In genomic region chr7:113289140-113289740, GRCh38 we compare ENCODE assay signal across 9 cellular contexts.
DNase-seq lines count a peak whose midpoint lies in the region; ATAC-seq, FAIRE-seq and TF ChIP-seq lines count a peak whose summit lies in the region.
"Had no signal": no experiment of that assay in that cellular context is flagged by ENCODE, and none has a peak within 500 bp of the region (broad histone marks: within the 10 kb centered on the region; RNA-seq: fewer than 3 reads in every experiment).

No MANE protein-coding gene starts in this region.

- H3K4me1 ChIP-seq in GM23338 (ENCODE audit: insufficient read depth) (no peaks in the 10 kb centered on the region), osteoblast (ENCODE audit: insufficient read depth, low read length) (peaks cover 5% of the 10 kb centered on the region)

- H3K27me3 Mint-ChIP-seq in GM23338 (ENCODE audit: insufficient read depth, low read depth, poor library complexity) = no peaks in the 10 kb centered on the region
- H3K27me3 Mint-ChIP-seq in activated T-helper 17 cell treated with anti-CD3 and anti-CD28 coated beads, Interleukin-2, amount 50 U/mL, for 72 hours = peaks cover 8% of the 10 kb centered on the region
- H3K27me3 Mint-ChIP-seq: B cell had no signal

- H3F3A ChIP-seq in GM23338 (replicated peaks; ENCODE audit: low read depth) = no peaks in the 10 kb centered on the region

- ATAC-seq in GM23338 = peak; percentile 92
- no peak for ATAC-seq in activated T-helper 17 cell treated with anti-CD3 and anti-CD28 coated beads, Interleukin-2, amount 50 U/mL, for 72 hours (replicated peaks)

- H3K9me3 Mint-ChIP-seq in GM23338 = no peaks in the 10 kb centered on the region; the same call in 2 of the 3 replicates
- H3K9me3 Mint-ChIP-seq in activated T-helper 17 cell treated with anti-CD3 and anti-CD28 coated beads, Interleukin-2, amount 50 U/mL, for 72 hours = no peaks in the 10 kb centered on the region

- DNase-seq in NCI-H1417 (lab: John Stamatoyannopoulos, UW) = peak in 2 of 3 experiments; percentile 8 to 53
- DNase-seq in NCI-H1417 treated with DMSO at 0.1 percent for 48 hours (lab: John Stamatoyannopoulos, UW) = no peak
- DNase-seq in GM23338 (ENCODE audit: low spot score) = peak; percentile 57
- peak; percentile 1 for DNase-seq in NCI-H146 treated with DMSO at 0.1 percent for 48 hours (lab: John Stamatoyannopoulos, UW; ENCODE audit: unreplicated experiment)
- peak; percentile 55 for DNase-seq in bronchial epithelial cell (ENCODE audit: low read depth)
- DNase-seq in osteoblast (ENCODE audit: insufficient read length, low spot score, missing footprints) = no peak
- no peak for DNase-seq in GM19240 (ENCODE audit: insufficient read length, low spot score)

- H4K20me1 ChIP-seq in GM23338 (replicated peaks; ENCODE audit: insufficient read depth) (no peaks in the 10 kb centered on the region), osteoblast (ENCODE audit: insufficient read depth, low read length) (no peaks in the 10 kb centered on the region)

- H3K4me2 ChIP-seq in GM23338 (no peak overlapping the region), osteoblast (ENCODE audit: insufficient read depth, low read length) (no peak overlapping the region)

- H3K36me3 Mint-ChIP-seq in GM23338 (ENCODE audit: low read depth) = no peaks in the 10 kb centered on the region
- H3K36me3 Mint-ChIP-seq in activated T-helper 17 cell treated with anti-CD3 and anti-CD28 coated beads, Interleukin-2, amount 50 U/mL, for 72 hours (ENCODE audit: low read depth) = no peaks in the 10 kb centered on the region

- no peak for FAIRE-seq in bronchial epithelial cell (lab: Jason Lieb, UNC)

- no peak overlapping the region for H3K4me3 ChIP-seq in GM23338
- H3K4me3 ChIP-seq in bronchial epithelial cell (ENCODE audit: low read depth, low read length) = no peak overlapping the region
- no peak overlapping the region for H3K4me3 ChIP-seq in osteoblast (ENCODE audit: insufficient read depth, low read length)

- TF ChIP-seq CTCF in GM23338 (conservative IDR thresholded peaks at IDR 0.05; ENCODE audit: low read depth in 2 of 2) (peak; percentile 53 to 80), bronchial epithelial cell (IDR thresholded peaks at IDR 0.05; ENCODE audit: insufficient read depth, low read length, severe bottlenecking) (peak; percentile 70), osteoblast (IDR thresholded peaks at IDR 0.05; ENCODE audit: extremely low read depth, low read depth, low read length) (peak; percentile 65)

- H3K36me3 ChIP-seq in GM23338 (ENCODE audit: insufficient read depth) (no peaks in the 10 kb centered on the region), bronchial epithelial cell (ENCODE audit: control insufficient read depth, insufficient read depth, low read length) (no peaks in the 10 kb centered on the region), osteoblast (ENCODE audit: insufficient read depth, low read length) (no peaks in the 10 kb centered on the region)

- H3K9me3 ChIP-seq in osteoblast (ENCODE audit: low read depth, low read length) = no peaks in the 10 kb centered on the region

- no peaks in the 10 kb centered on the region for H3K9me2 ChIP-seq in GM23338 (ENCODE audit: insufficient read depth)

- H2AFZ ChIP-seq in GM23338 (no peak overlapping the region), osteoblast (ENCODE audit: low read length) (no peak overlapping the region)

- no peak overlapping the region for H3K4me3 Mint-ChIP-seq in GM23338
- no peak overlapping the region for H3K4me3 Mint-ChIP-seq in activated T-helper 17 cell treated with anti-CD3 and anti-CD28 coated beads, Interleukin-2, amount 50 U/mL, for 72 hours
- H3K4me3 Mint-ChIP-seq: B cell had no signal

- H3K79me2 ChIP-seq in GM23338 (replicated peaks; ENCODE audit: insufficient read depth) = no peaks in the 10 kb centered on the region
- no peaks in the 10 kb centered on the region for H3K79me2 ChIP-seq in osteoblast (ENCODE audit: insufficient read depth, low read length)

- H3K4me1 Mint-ChIP-seq in GM23338 = no peaks in the 10 kb centered on the region
- H3K4me1 Mint-ChIP-seq in activated T-helper 17 cell treated with anti-CD3 and anti-CD28 coated beads, Interleukin-2, amount 50 U/mL, for 72 hours = no peaks in the 10 kb centered on the region
- H3K4me1 Mint-ChIP-seq: B cell had no signal

- no peak overlapping the region for H3K27ac Mint-ChIP-seq in GM23338
- no peak overlapping the region for H3K27ac Mint-ChIP-seq in activated T-helper 17 cell treated with anti-CD3 and anti-CD28 coated beads, Interleukin-2, amount 50 U/mL, for 72 hours
- H3K27ac Mint-ChIP-seq: B cell had no signal

- H3K27ac ChIP-seq in GM23338 (ENCODE audit: low read depth) (no peak overlapping the region), osteoblast (ENCODE audit: low read depth, low read length) (no peak overlapping the region)

- H3K27me3 ChIP-seq in GM23338 (ENCODE audit: insufficient read depth) (no peaks in the 10 kb centered on the region), bronchial epithelial cell (ENCODE audit: control insufficient read depth, insufficient read depth, low read length) (no peaks in the 10 kb centered on the region), osteoblast (ENCODE audit: insufficient read depth, low read length) (no peaks in the 10 kb centered on the region)

TF ChIP-seq in GM23338, 12 proteins besides CTCF, POLR2A, EP300 and RAD21:
- no peak for TF ChIP-seq JUNB (IDR thresholded peaks at IDR 0.05; ENCODE audit: unreplicated experiment)
- TF ChIP-seq STAT1 (IDR thresholded peaks at IDR 0.05; ENCODE audit: unreplicated experiment) = no peak
- no peak for TF ChIP-seq ZNF114 (CRISPR knock-in tag; IDR thresholded peaks at IDR 0.05)
- no peak for TF ChIP-seq ZNF331 (CRISPR knock-in tag; IDR thresholded peaks at IDR 0.05; ENCODE audit: low read depth)
TF ChIP-seq in GM23338: peak in this region for 0.

Comparison
In these comparisons a context has a peak if more than half of its experiments do, and no peak if none do; other contexts are left out.
1. DNase-seq: peak in NCI-H1417 (2 of 3), GM23338 (single experiment), NCI-H146 treated with DMSO at 0.1 percent for 48 hours (single experiment) and bronchial epithelial cell (single experiment); none in NCI-H1417 treated with DMSO at 0.1 percent for 48 hours (single experiment), osteoblast (single experiment) and GM19240 (single experiment).
2. Peak in every context shown above with its lines, with median percentiles within 50 percentile points of each other: CTCF ChIP-seq.